Comparison of ENCODE assay signal across 8 cellular contexts in genomic region chr7:106737202-106737562, GRCh38.
DNase-seq lines count a peak whose midpoint lies in the region; ATAC-seq and TF ChIP-seq lines count a peak whose summit lies in the region.

No MANE protein-coding gene starts in this region.

- no CpG with 5 or more reads among the region's 1 CpG for WGBS in H9 (ENCODE audit: extremely low coverage, insufficient read length, low lambda C conversion rate)

- no peak overlapping the region for H2AK5ac ChIP-seq in H9 (ENCODE audit: insufficient read length, low read length)

- peaks cover 12 to 14% of the 10 kb centered on the region in 2 experiments for H3K4me1 Mint-ChIP-seq in H9

- H2BK5ac ChIP-seq in H9 (ENCODE audit: insufficient read length, low read length) = no peak overlapping the region

- H3K4me2 ChIP-seq in H9 (ENCODE audit: insufficient read depth, insufficient read length, low read length) = no peak overlapping the region

- H3K27me3 ChIP-seq in H9 (ENCODE audit: insufficient read depth, low read length) = no peaks in the 10 kb centered on the region
- H3K27me3 ChIP-seq in left lung = no peaks in the 10 kb centered on the region

- H3K27me3 Mint-ChIP-seq in H9 (ENCODE audit: low read depth) = no peaks in the 10 kb centered on the region; the same call in 1 of the 2 replicates

- H2BK20ac ChIP-seq in H9 (ENCODE audit: low read depth, low read length, poor library complexity, severe bottlenecking) = no peak overlapping the region

- H2BK12ac ChIP-seq in H9 (ENCODE audit: insufficient read length, low read depth, low read length) = no peak overlapping the region

- no peaks in the 10 kb centered on the region for H4K20me1 ChIP-seq in H9 (ENCODE audit: control insufficient read depth, insufficient read depth, insufficient read length)

- TF ChIP-seq CTCF in H9 (conservative IDR thresholded peaks at IDR 0.05) (peak; percentile 39; the same call in 2 of the 3 replicates), left lung (IDR thresholded peaks at IDR 0.05) (no peak)

- no peak overlapping the region for H2BK15ac ChIP-seq in H9 (ENCODE audit: low read depth, low read length)

- peaks cover 0 to 8% (median 3%) of the 10 kb centered on the region in 3 experiments; a peak in 2 of 7 replicates for H3K36me3 Mint-ChIP-seq in H9 (ENCODE audit: insufficient read depth in 1 of 3, low read depth in 3 of 3)

- peak; percentile 71 for ATAC-seq in left lung
- ATAC-seq in HG02759 (IDR thresholded peaks at IDR 0.05; ENCODE audit: unreplicated experiment) = no peak
- ATAC-seq in GM21786 (IDR thresholded peaks at IDR 0.05; ENCODE audit: unreplicated experiment) = no peak
- ATAC-seq in GM18520 (IDR thresholded peaks at IDR 0.05; ENCODE audit: unreplicated experiment) = no peak

- no peak overlapping the region for H2BK120ac ChIP-seq in H9 (ENCODE audit: low read depth, low read length, poor library complexity, severe bottlenecking)

- no peak overlapping the region for H3K4me3 Mint-ChIP-seq in H9

- H3K9me3 Mint-ChIP-seq in H9 = peaks cover 6 to 10% of the 10 kb centered on the region in 2 experiments; a peak in 4 of 5 replicates

- intact Hi-C loops in left lung (cut with DNase I) = loop anchor here in 1 of 2 donors (5.0 to 10.0 kb wide), 3 partner anchors 75 to 560 kb away; partner anchors contain the start of gene CCDC71L

- H3K4me3 ChIP-seq in left lung = no peak overlapping the region

- no peaks in the 10 kb centered on the region for H3K79me1 ChIP-seq in H9 (ENCODE audit: insufficient read depth, low read depth, low read length, poor library complexity, severe bottlenecking)

- H3K56ac ChIP-seq in H9 (ENCODE audit: insufficient read length, low read depth, low read length) = no peak overlapping the region

- H3K23ac ChIP-seq in H9 (ENCODE audit: insufficient read length, low read depth, low read length) = no peak overlapping the region

- no peak overlapping the region for H3K9ac ChIP-seq in H9 (ENCODE audit: extremely low read depth, insufficient read length, low read length)

- H3K36me3 ChIP-seq in left lung = no peaks in the 10 kb centered on the region

- DNase-seq in AML-193 (lab: John Stamatoyannopoulos, UW) (peak; percentile 10 to 13), H9 (no peak), amniotic stem cell (lab: John Stamatoyannopoulos, UW) (peak; percentile 31), left lung (no peak)
- no peak for DNase-seq in activated CD4-positive, CD25-positive, alpha-beta regulatory T cell (lab: John Stamatoyannopoulos, UW)

- H3K79me2 ChIP-seq in H9 (ENCODE audit: insufficient read depth, low read length) = no peaks in the 10 kb centered on the region

- no peak overlapping the region for H4K8ac ChIP-seq in H9 (replicated peaks; ENCODE audit: insufficient read length, low read depth, low read length)

- peak overlapping the region; percentile 39 for H3K18ac ChIP-seq in H9 (ENCODE audit: insufficient read length, low read depth, low read length)

- no peak overlapping the region for H3K4ac ChIP-seq in H9 (ENCODE audit: low read depth, low read length)

- peaks cover 3% of the 10 kb centered on the region; the same call in 1 of the 2 replicates for H3K4me1 ChIP-seq in H9 (ENCODE audit: insufficient read depth, low read length)
- peaks cover 0 to 11% of the 10 kb centered on the region in 2 donors for H3K4me1 ChIP-seq in left lung

- no peaks in the 10 kb centered on the region for H3K23me2 ChIP-seq in H9 (ENCODE audit: insufficient read length, low read depth, low read length, poor library complexity, severe bottlenecking)

- peak overlapping the region in 2 of 3 experiments; percentile 71 to 77; a peak in 4 of 7 replicates for H3K27ac Mint-ChIP-seq in H9

- no peak overlapping the region for H4K91ac ChIP-seq in H9 (ENCODE audit: insufficient read length, low read depth, low read length)

- peak overlapping the region; percentile 12 for H3K27ac ChIP-seq in H9 (ENCODE audit: insufficient read length, low read depth, low read length)
- no peak overlapping the region for H3K27ac ChIP-seq in left lung

- peak overlapping the region; percentile 12 for H2AFZ ChIP-seq in H9 (ENCODE audit: low read length)

- no peak overlapping the region for H3K14ac ChIP-seq in H9 (ENCODE audit: insufficient read depth, low read length)

- no peaks in the 10 kb centered on the region for H3K9me3 ChIP-seq in H9 (ENCODE audit: control insufficient read depth, low read depth, low read length)
- H3K9me3 ChIP-seq in left lung = peaks cover 0 to 2% of the 10 kb centered on the region in 2 donors

- no peak overlapping the region for H4K5ac ChIP-seq in H9 (ENCODE audit: insufficient read length, low read depth, low read length)

- H3T11ph ChIP-seq in H9 (ENCODE audit: low read length) = no peak overlapping the region

Comparison
In these comparisons a context has a peak if more than half of its experiments do, and no peak if none do; other contexts are left out.
1. DNase-seq: peak in AML-193 (2 of 2) and amniotic stem cell (single experiment); none in H9 (single experiment), left lung (0 of 2) and activated CD4-positive, CD25-positive, alpha-beta regulatory T cell (0 of 4).